Comparison of ENCODE assay signal across 8 cellular contexts in genomic region chr19:2427323-2428026, GRCh38. TPM values are rescaled to one million over a fixed set of nuclear protein-coding genes. Genes with fewer than 3 reads are reported as not detected.
A peak's percentile ranks its signal among the peaks of the same experiment; 100 is the strongest.
DNase-seq lines count a peak whose midpoint lies in the region; ATAC-seq and TF ChIP-seq lines count a peak whose summit lies in the region.

TIMM13 (minus strand) TSS chr19:2427586; CDS start chr19:2427533, 53 bp downstream.

- intact Hi-C loops in lower lobe of right lung (cut with DNase I) = no loop called here

- CTCF ChIA-PET in CD8-positive, alpha-beta memory T cell (lab: Charles Lee) = interaction anchor here (0.6 to 1.4 kb wide), 12 partner anchors 9 to 481 kb away, joined by 3 to 6 read pairs (median 3); partner anchors contain the start of gene LMNB2
- CTCF ChIA-PET in activated CD8-positive, alpha-beta T cell treated with anti-CD3 and anti-CD28 coated beads, Interleukin-2, amount 10 ng/mL, durations not matched to agents 7 days and 5 days (lab: Charles Lee) = interaction anchor here (0.8 to 1.6 kb wide), 8 partner anchors 29 to 209 kb away, joined by 3 to 6 read pairs (median 4); partner anchors contain the start of gene LMNB2

- peak within 1 kb of the TSS; percentile 95 to 99 (median 97) for H3K27ac Mint-ChIP-seq in CD8-positive, alpha-beta memory T cell
- peak within 1 kb of the TSS; percentile 97 for H3K27ac Mint-ChIP-seq in activated CD8-positive, alpha-beta T cell treated with anti-CD3 and anti-CD28 coated beads, Interleukin-2, amount 10 ng/mL, durations not matched to agents 7 days and 5 days

- H3K36me3 ChIP-seq in CD8-positive, alpha-beta memory T cell (ENCODE audit: insufficient read depth, low read length) = no peaks in the 10 kb centered on the region
- H3K36me3 ChIP-seq in lower lobe of right lung = peaks cover 31% of the 10 kb centered on the region

- peak; percentile 52 for ATAC-seq in GM19468 (IDR thresholded peaks at IDR 0.05; ENCODE audit: extremely low read depth, unreplicated experiment)
- ATAC-seq in activated CD8-positive, alpha-beta T cell treated with anti-CD3 and anti-CD28 coated beads, Interleukin-2, amount 10 ng/mL, durations not matched to agents 7 days and 5 days = peak; percentile 90
- peak; percentile 97 for ATAC-seq in lower lobe of right lung

- peak; percentile 95 to 99 (median 96) for DNase-seq in CD8-positive, alpha-beta memory T cell
- DNase-seq in HS-5 (ENCODE audit: low read depth) (peak; percentile 80), NK-92 (lab: John Stamatoyannopoulos, UW; ENCODE audit: unreplicated experiment) (peak; percentile 70), ecto neural progenitor cell (ENCODE audit: low spot score) (peak; percentile 98), lower lobe of right lung (peak; percentile 98)
- peak; percentile 97 for DNase-seq in activated CD8-positive, alpha-beta T cell treated with anti-CD3 and anti-CD28 coated beads, Interleukin-2, amount 10 ng/mL, durations not matched to agents 7 days and 5 days
- DNase-seq in stimulated activated CD4-positive, alpha-beta T cell treated with anti-CD3 and anti-CD28 coated beads, TNF-alpha, amount 100 ng/mL, for 1 hour (ENCODE audit: low read depth in 3 of 3, low spot score in 1 of 3) = peak; percentile 88 to 94 (median 91)

- POLR2A ChIA-PET in CD8-positive, alpha-beta memory T cell (lab: Charles Lee) = interaction anchor here (0.5 to 1.6 kb wide), 10 partner anchors 29 to 552 kb away, joined by 3 to 13 read pairs (median 4); partner anchors contain the start of genes GADD45B and LMNB2
- POLR2A ChIA-PET in activated CD8-positive, alpha-beta T cell treated with anti-CD3 and anti-CD28 coated beads, Interleukin-2, amount 10 ng/mL, durations not matched to agents 7 days and 5 days (lab: Charles Lee) = interaction anchor here (0.7 to 1.8 kb wide), 7 partner anchors 27 to 530 kb away, joined by 3 to 5 read pairs (median 3); partner anchors contain the start of gene GADD45B

- H3K4me1 ChIP-seq in CD8-positive, alpha-beta memory T cell (ENCODE audit: insufficient read depth, low read length) = peaks cover 19% of the 10 kb centered on the region
- H3K4me1 ChIP-seq in lower lobe of right lung = peaks cover 28% of the 10 kb centered on the region

- TF ChIP-seq CTCF in lower lobe of right lung (IDR thresholded peaks at IDR 0.05) = no peak

- H3K4me3 Mint-ChIP-seq in CD8-positive, alpha-beta memory T cell = peak within 1 kb of the TSS; percentile 91 to 99 (median 94)
- peak within 1 kb of the TSS; percentile 92 for H3K4me3 Mint-ChIP-seq in activated CD8-positive, alpha-beta T cell treated with anti-CD3 and anti-CD28 coated beads, Interleukin-2, amount 10 ng/mL, durations not matched to agents 7 days and 5 days

- H3K9me3 ChIP-seq in CD8-positive, alpha-beta memory T cell (ENCODE audit: low read length) = no peaks in the 10 kb centered on the region
- H3K9me3 ChIP-seq in lower lobe of right lung = no peaks in the 10 kb centered on the region

- peaks cover 10 to 19% (median 13%) of the 10 kb centered on the region in 3 donors for H3K4me1 Mint-ChIP-seq in CD8-positive, alpha-beta memory T cell
- peaks cover 14% of the 10 kb centered on the region for H3K4me1 Mint-ChIP-seq in activated CD8-positive, alpha-beta T cell treated with anti-CD3 and anti-CD28 coated beads, Interleukin-2, amount 10 ng/mL, durations not matched to agents 7 days and 5 days (ENCODE audit: low read depth)

- H3K27me3 Mint-ChIP-seq in CD8-positive, alpha-beta memory T cell = peaks cover 0 to 2% of the 10 kb centered on the region in 2 donors
- H3K27me3 Mint-ChIP-seq in activated CD8-positive, alpha-beta T cell treated with anti-CD3 and anti-CD28 coated beads, Interleukin-2, amount 10 ng/mL, durations not matched to agents 7 days and 5 days (ENCODE audit: low read depth) = no peaks in the 10 kb centered on the region

- H3K9me3 Mint-ChIP-seq in CD8-positive, alpha-beta memory T cell = peaks cover 0 to 2% (median 0%) of the 10 kb centered on the region in 5 donors
- H3K9me3 Mint-ChIP-seq in activated CD8-positive, alpha-beta T cell treated with anti-CD3 and anti-CD28 coated beads, Interleukin-2, amount 10 ng/mL, durations not matched to agents 7 days and 5 days (ENCODE audit: insufficient read depth) = no peaks in the 10 kb centered on the region

- peak within 1 kb of the TSS; percentile 84 for H3K4me3 ChIP-seq in CD8-positive, alpha-beta memory T cell (ENCODE audit: low read length)
- peak within 1 kb of the TSS; percentile 96 for H3K4me3 ChIP-seq in lower lobe of right lung

- peak within 1 kb of the TSS; percentile 91 for H3K27ac ChIP-seq in CD8-positive, alpha-beta memory T cell (ENCODE audit: low read depth, low read length)
- H3K27ac ChIP-seq in lower lobe of right lung = peak within 1 kb of the TSS; percentile 95

- no peaks in the 10 kb centered on the region for H3K27me3 ChIP-seq in CD8-positive, alpha-beta memory T cell (ENCODE audit: insufficient read depth, low read length, poor library complexity, severe bottlenecking)
- H3K27me3 ChIP-seq in lower lobe of right lung (ENCODE audit: low read depth) = no peaks in the 10 kb centered on the region

- peaks cover 0 to 32% (median 2%) of the 10 kb centered on the region in 3 donors for H3K36me3 Mint-ChIP-seq in CD8-positive, alpha-beta memory T cell
- H3K36me3 Mint-ChIP-seq in activated CD8-positive, alpha-beta T cell treated with anti-CD3 and anti-CD28 coated beads, Interleukin-2, amount 10 ng/mL, durations not matched to agents 7 days and 5 days (ENCODE audit: low read depth) = peaks cover 38% of the 10 kb centered on the region

RNA-seq across cellular contexts. Expression of gene TIMM13, which starts in this region (rescaled TPM):
- 100 to 1,000 TPM; 154 to 169 TPM for total RNA-seq in CD8-positive, alpha-beta memory T cell
- polyA plus RNA-seq in CD8-positive, alpha-beta memory T cell = 71.0 TPM
- 10 to 100 TPM; 75.1 to 80.2 TPM for total RNA-seq in activated CD8-positive, alpha-beta T cell treated with anti-CD3 and anti-CD28 coated beads, Interleukin-2, amount 10 ng/mL, durations not matched to agents 7 days and 5 days
- 53.3 TPM for total RNA-seq in lower lobe of right lung

Comparison
In these comparisons a context has a peak if more than half of its experiments do, and no peak if none do; other contexts are left out.
1. Peak in every context shown above with its lines: DNase-seq, ATAC-seq, H3K4me3 ChIP-seq and H3K27ac ChIP-seq.